24 cellular contexts compared by ENCODE assay signal in genomic region chr1:44012411-44012810, GRCh38. TPM values are rescaled to one million over a fixed set of nuclear protein-coding genes. Genes with fewer than 3 reads are reported as not detected.
DNase-seq lines count a peak whose midpoint lies in the region; ATAC-seq and TF ChIP-seq lines count a peak whose summit lies in the region.
"Had no signal": no experiment of that assay in that cellular context is flagged by ENCODE, and none has a peak within 500 bp of the region (broad histone marks: within the 10 kb centered on the region; RNA-seq: fewer than 3 reads in every experiment).

No MANE protein-coding gene starts in this region.

- TF ChIP-seq CTCF in HEK293 (tag by site-specific recombination; IDR thresholded peaks at IDR 0.05) (no peak), neural progenitor cell (IDR thresholded peaks at IDR 0.05) (no peak)

- POLR2A ChIA-PET in HEK293 (lab: Yijun Ruan, JAX): no interaction called here

- H3K9me3 ChIP-seq in HEK293 (ENCODE audit: control insufficient read depth, insufficient read depth, low read depth, low read length) (no peaks in the 10 kb centered on the region), T-helper 17 cell (ENCODE audit: control insufficient read depth, low read length, poor library complexity, severe bottlenecking) (no peaks in the 10 kb centered on the region), neural progenitor cell (ENCODE audit: low read depth) (no peaks in the 10 kb centered on the region)
- H3K9me3 ChIP-seq: upper lobe of right lung had no signal

- no peaks in the 10 kb centered on the region for H3K36me3 ChIP-seq in HEK293 (ENCODE audit: control insufficient read depth in 2 of 2, insufficient read depth in 1 of 2, low read length in 2 of 2)
- H3K36me3 ChIP-seq in neural progenitor cell: no peaks in the 10 kb centered on the region
- H3K36me3 ChIP-seq: upper lobe of right lung had no signal

- H3K4me1 Mint-ChIP-seq in T-helper 17 cell (peaks cover 5% of the 10 kb centered on the region), neural progenitor cell (peaks cover 40% of the 10 kb centered on the region)
- H3K4me1 Mint-ChIP-seq: B cell, immature natural killer cell had no signal

- H4K20me1 ChIP-seq in neural progenitor cell (ENCODE audit: low read depth): peaks cover 11% of the 10 kb centered on the region

- no peaks in the 10 kb centered on the region for H3F3A ChIP-seq in neural progenitor cell (ENCODE audit: low read depth)

- H3K9me3 Mint-ChIP-seq in neural progenitor cell: no peaks in the 10 kb centered on the region
- H3K9me3 Mint-ChIP-seq: activated T-cell treated with anti-CD3 and anti-CD28 coated beads, Interleukin-2, amount 50 U/mL, for 4 hours; H9; immature natural killer cell; nephron progenitor cell; T-cell had no signal

- H3K4me2 ChIP-seq in neural progenitor cell: no peak overlapping the region

- no peak overlapping the region for H3K9ac ChIP-seq in neural progenitor cell

- peak; percentile 4 for DNase-seq in NCI-H345 (lab: John Stamatoyannopoulos, UW)
- DNase-seq in NCI-H345 treated with DMSO at 0.1 percent for 48 hours (lab: John Stamatoyannopoulos, UW; ENCODE audit: unreplicated experiment): no peak
- no peak for DNase-seq in T-helper 17 cell
- DNase-seq in neural progenitor cell (ENCODE audit: low spot score): no peak
- no peak for DNase-seq in AML-193 (lab: John Stamatoyannopoulos, UW)
- no peak for DNase-seq in MV-4-11 (lab: John Stamatoyannopoulos, UW)
- DNase-seq: activated CD4-positive, CD25-positive, alpha-beta regulatory T cell treated with anti-CD3 and anti-CD28 coated beads, Interleukin-2, amount 50 U/mL, for 72 hours; activated naive CD4-positive, alpha-beta T cell treated with Interleukin-2 at 50 U/mL for 16 hours; activated T-cell treated with anti-CD3 and anti-CD28 coated beads, Interleukin-2, amount 50 U/mL, for 4 hours; aorta; COR-L47; effector CD8-positive, alpha-beta T cell; foreskin keratinocyte; H9; immature natural killer cell; NCI-H187; NCI-H524 treated with DMSO at 0.1 percent for 48 hours; nephron progenitor cell; upper lobe of right lung had no signal

- CTCF ChIA-PET in HEK293 (lab: Yijun Ruan, JAX): interaction anchor here (2.9 to 3.4 kb wide), 2 partner anchors 24 to 35 kb away, joined by 7 to 20 read pairs; no protein-coding TSS in a partner anchor

- no peaks in the 10 kb centered on the region for H3K27me3 ChIP-seq in neural progenitor cell
- H3K27me3 ChIP-seq: foreskin keratinocyte, upper lobe of right lung had no signal

- H3K27ac ChIP-seq in HEK293 (ENCODE audit: extremely low read depth, low read depth, low read length) (no peak overlapping the region), neural progenitor cell (no peak overlapping the region)
- H3K27ac ChIP-seq: foreskin keratinocyte, upper lobe of right lung had no signal

- ATAC-seq in T-helper 17 cell: no peak
- ATAC-seq in HG03439 (IDR thresholded peaks at IDR 0.05; ENCODE audit: unreplicated experiment): no peak
- ATAC-seq: activated T-cell treated with anti-CD3 and anti-CD28 coated beads, Interleukin-2, amount 50 U/mL, for 4 hours; foreskin keratinocyte; upper lobe of right lung had no signal

- no peaks in the 10 kb centered on the region for H3K79me2 ChIP-seq in neural progenitor cell (ENCODE audit: low read depth)

- no peak overlapping the region for H2AFZ ChIP-seq in neural progenitor cell (replicated peaks)

- H3K36me3 Mint-ChIP-seq in T-helper 17 cell (ENCODE audit: low read depth) (no peaks in the 10 kb centered on the region), neural progenitor cell (peaks cover 4% of the 10 kb centered on the region)
- H3K36me3 Mint-ChIP-seq: immature natural killer cell, T-cell had no signal

- no peak overlapping the region for H3K4me3 ChIP-seq in HEK293 (ENCODE audit: low read depth, low read length)
- no peak overlapping the region for H3K4me3 ChIP-seq in neural progenitor cell
- H3K4me3 ChIP-seq: upper lobe of right lung had no signal

- peak overlapping the region; percentile 32 for H3K27ac Mint-ChIP-seq in T-helper 17 cell
- H3K27ac Mint-ChIP-seq in neural progenitor cell: peak overlapping the region; percentile 22
- H3K27ac Mint-ChIP-seq: B cell, immature natural killer cell, nephron progenitor cell had no signal

- H3K4me3 Mint-ChIP-seq in T-helper 17 cell: no peak overlapping the region
- no peak overlapping the region for H3K4me3 Mint-ChIP-seq in neural progenitor cell
- H3K4me3 Mint-ChIP-seq: activated T-cell treated with anti-CD3 and anti-CD28 coated beads, Interleukin-2, amount 50 U/mL, for 4 hours; B cell; H9; immature natural killer cell; nephron progenitor cell; T-cell had no signal

- peaks cover 12% of the 10 kb centered on the region for H3K27me3 Mint-ChIP-seq in T-helper 17 cell
- peaks cover 5% of the 10 kb centered on the region for H3K27me3 Mint-ChIP-seq in neural progenitor cell (ENCODE audit: insufficient read depth, low read depth)
- H3K27me3 Mint-ChIP-seq: T-cell had no signal

- H3K4me1 ChIP-seq in HEK293 (ENCODE audit: control insufficient read depth, insufficient read depth, low read length) (no peaks in the 10 kb centered on the region), neural progenitor cell (peaks cover 20% of the 10 kb centered on the region)
- H3K4me1 ChIP-seq: foreskin keratinocyte, upper lobe of right lung had no signal

TF ChIP-seq in HEK293, 187 proteins besides CTCF, POLR2A, EP300 and RAD21:
- TF ChIP-seq ZNF24 (tag by site-specific recombination; IDR thresholded peaks at IDR 0.05): peak; percentile 34; the same call in 1 of the 2 replicates
- no peak for TF ChIP-seq HOXA7 (CRISPR knock-in tag; IDR thresholded peaks at IDR 0.05; ENCODE audit: borderline replicate concordance)

RNA-seq across cellular contexts. Expression of gene SLC6A9, which starts 18.9 kb away (rescaled TPM):
- total RNA-seq in T-helper 17 cell: under 1 TPM in 1 of 2 donors, not detected in 1; 0.62 TPM
- total RNA-seq in neural progenitor cell (ENCODE audit: low replicate concordance): 1.4 and 5.6 TPM in 2 replicates
- total RNA-seq: mononuclear cell had no signal

RNA-seq across cellular contexts. Expression of gene CCDC24, which starts 21.0 kb away (rescaled TPM):
- 1 to 10 TPM; 1.4 to 1.5 TPM for total RNA-seq in T-helper 17 cell
- 3.3 and 13.5 TPM in 2 replicates for total RNA-seq in neural progenitor cell (ENCODE audit: low replicate concordance)

RNA-seq across cellular contexts. Expression of gene B4GALT2, which starts 33.4 kb away (rescaled TPM):
- total RNA-seq in T-helper 17 cell: 1 to 10 TPM; 2.8 to 3.4 TPM
- total RNA-seq in neural progenitor cell (ENCODE audit: low replicate concordance): 23.7 and 96.3 TPM in 2 replicates

RNA-seq across cellular contexts. Expression of gene ATP6V0B, which starts 37.7 kb away (rescaled TPM):
- 10 to 100 TPM; 72.1 to 80.5 TPM for total RNA-seq in T-helper 17 cell
- total RNA-seq in neural progenitor cell (ENCODE audit: low replicate concordance): 39.2 and 71.2 TPM in 2 replicates

RNA-seq across cellular contexts. Expression of gene DPH2, which starts 42.6 kb away (rescaled TPM):
- total RNA-seq in T-helper 17 cell (10 to 100 TPM; 17.7 to 24.4 TPM), neural progenitor cell (ENCODE audit: low replicate concordance) (9.5 and 20.0 TPM in 2 replicates)
